Comparison of ENCODE assay signal across 13 cellular contexts in genomic region chr9:6545017-6545691, GRCh38.
"Had no signal": no experiment of that assay in that cellular context is flagged by ENCODE, and none has a peak within 500 bp of the region (broad histone marks: within the 10 kb centered on the region; RNA-seq: fewer than 3 reads in every experiment).

No MANE protein-coding gene starts in this region.

- H3K27ac Mint-ChIP-seq: activated CD4-positive, alpha-beta T cell treated with anti-CD3 and anti-CD28 coated beads for 36 hours; activated CD8-positive, alpha-beta T cell treated with anti-CD3 and anti-CD28 coated beads, Interleukin-2, amount 10 ng/mL, durations not matched to agents 7 days and 5 days; activated naive CD4-positive, alpha-beta T cell treated with anti-CD3 and anti-CD28 coated beads, Interleukin-2, amount 10 ng/mL, durations not matched to agents 7 days and 5 days; brain had no signal

- H3K36me3 Mint-ChIP-seq: activated naive CD4-positive, alpha-beta T cell treated with anti-CD3 and anti-CD28 coated beads, Interleukin-2, amount 10 ng/mL, durations not matched to agents 7 days and 5 days had no signal

- H3K4me3 Mint-ChIP-seq: activated CD4-positive, alpha-beta T cell treated with anti-CD3 and anti-CD28 coated beads for 36 hours; activated CD8-positive, alpha-beta T cell treated with anti-CD3 and anti-CD28 coated beads, Interleukin-2, amount 10 ng/mL, durations not matched to agents 7 days and 5 days; activated naive CD4-positive, alpha-beta T cell treated with anti-CD3 and anti-CD28 coated beads, Interleukin-2, amount 10 ng/mL, durations not matched to agents 7 days and 5 days; brain had no signal

- H3K27me3 Mint-ChIP-seq: brain had no signal

- H3K36me3 ChIP-seq: esophagus squamous epithelium, stomach, thoracic aorta, WERI-Rb-1 had no signal

- DNase-seq: activated CD4-positive, alpha-beta T cell treated with anti-CD3 and anti-CD28 coated beads for 36 hours; activated CD8-positive, alpha-beta T cell treated with anti-CD3 and anti-CD28 coated beads, Interleukin-2, amount 10 ng/mL, durations not matched to agents 7 days and 5 days; activated naive CD4-positive, alpha-beta T cell treated with anti-CD3 and anti-CD28 coated beads, Interleukin-2, amount 10 ng/mL, durations not matched to agents 7 days and 5 days; esophagus squamous epithelium; foreskin melanocyte; stimulated activated CD4-positive, alpha-beta T cell treated with anti-CD3 and anti-CD28 coated beads, Interleukin-15, amount 100 ng/mL, for 24 hours; stimulated activated CD4-positive, alpha-beta T cell treated with anti-CD3 and anti-CD28 coated beads, Interleukin-4, amount 100 ng/mL, for 24 hours; stomach; SW 1271; T-helper 9 cell; WERI-Rb-1 had no signal

- H3K9me3 Mint-ChIP-seq: activated naive CD4-positive, alpha-beta T cell treated with anti-CD3 and anti-CD28 coated beads, Interleukin-2, amount 10 ng/mL, durations not matched to agents 7 days and 5 days; brain had no signal

- ATAC-seq: activated CD4-positive, alpha-beta T cell treated with anti-CD3 and anti-CD28 coated beads for 36 hours; activated CD8-positive, alpha-beta T cell treated with anti-CD3 and anti-CD28 coated beads, Interleukin-2, amount 10 ng/mL, durations not matched to agents 7 days and 5 days had no signal

- H3K4me3 ChIP-seq: esophagus squamous epithelium, stomach, thoracic aorta had no signal

- H3K4me1 Mint-ChIP-seq: activated CD4-positive, alpha-beta T cell treated with anti-CD3 and anti-CD28 coated beads for 36 hours; activated naive CD4-positive, alpha-beta T cell treated with anti-CD3 and anti-CD28 coated beads, Interleukin-2, amount 10 ng/mL, durations not matched to agents 7 days and 5 days had no signal

- H3K27me3 ChIP-seq: esophagus squamous epithelium had no signal
